In the genomic region with DNA sequence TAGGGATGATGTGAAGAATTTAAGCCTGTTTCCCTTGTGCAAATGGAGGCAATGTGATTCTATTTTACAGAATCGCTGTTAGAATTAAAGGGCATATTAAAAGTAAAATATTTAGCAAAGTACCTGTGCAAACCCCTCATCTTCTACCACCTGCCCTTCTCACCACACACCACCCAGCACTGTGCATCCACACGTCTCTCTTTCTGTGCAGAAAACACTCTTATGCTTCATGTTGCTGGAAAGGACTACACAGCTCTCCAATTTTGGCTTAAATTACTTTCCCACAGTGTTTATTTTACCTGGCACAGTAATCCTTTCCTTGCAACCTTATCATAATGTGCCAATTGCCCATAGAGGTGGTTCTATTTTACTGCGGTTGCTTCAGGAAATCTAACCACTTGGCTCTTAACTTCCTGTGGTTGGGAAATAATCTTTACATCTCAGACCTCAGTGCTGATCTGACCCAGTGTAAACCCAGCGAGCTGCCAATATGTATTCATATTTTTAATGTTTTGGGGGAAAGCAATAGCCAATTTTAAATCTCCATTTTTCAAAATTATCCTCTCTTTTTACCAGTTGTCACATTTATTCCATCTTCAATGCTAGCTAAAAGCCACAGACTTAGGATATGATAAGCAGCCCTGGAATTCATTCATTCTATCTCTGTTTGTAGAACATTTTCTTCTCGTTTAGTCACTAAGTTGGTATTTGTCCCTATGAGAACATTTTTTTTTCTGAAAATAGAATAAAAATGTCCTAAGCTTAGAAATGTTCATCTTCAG, we compare ENCODE assay signal across 9 cellular contexts.
DNase-seq lines count a peak whose midpoint lies in the region; ATAC-seq lines count a peak whose summit lies in the region.
"Had no signal": no experiment of that assay in that cellular context is flagged by ENCODE, and none has a peak within 500 bp of the region (broad histone marks: within the 10 kb centered on the region; RNA-seq: fewer than 3 reads in every experiment).

No MANE protein-coding gene starts in this region.

- DNase-seq in EL, result peak; percentile 79
- DNase-seq in NCI-H226, result peak; percentile 61
- peak; percentile 46 for DNase-seq in central memory CD4-positive, alpha-beta T cell
- DNase-seq in non-pigmented ciliary epithelial cell (ENCODE audit: low read depth), result peak; percentile 68
- no peak for DNase-seq in NCI-H187 treated with DMSO at 0.1 percent for 48 hours (lab: John Stamatoyannopoulos, UW)
- DNase-seq in DMS53 (lab: John Stamatoyannopoulos, UW), result no peak
- no peak for DNase-seq in putamen (ENCODE audit: low spot score)
- DNase-seq: stimulated activated CD4-positive, alpha-beta T cell treated with anti-CD3 and anti-CD28 coated beads, Interleukin-2, amount 100 ng/mL, for 48 hours had no signal

- ATAC-seq in GM21423 (IDR thresholded peaks at IDR 0.05; ENCODE audit: unreplicated experiment), result no peak

Comparison
In these comparisons a context has a peak if more than half of its experiments do, and no peak if none do; other contexts are left out.
1. DNase-seq: peak in EL (single experiment), NCI-H226 (single experiment), central memory CD4-positive, alpha-beta T cell (single experiment) and non-pigmented ciliary epithelial cell (single experiment); none in NCI-H187 treated with DMSO at 0.1 percent for 48 hours (single experiment), DMS53 (single experiment) and putamen (single experiment).